18 cellular contexts compared by ENCODE assay signal in the genomic region with DNA sequence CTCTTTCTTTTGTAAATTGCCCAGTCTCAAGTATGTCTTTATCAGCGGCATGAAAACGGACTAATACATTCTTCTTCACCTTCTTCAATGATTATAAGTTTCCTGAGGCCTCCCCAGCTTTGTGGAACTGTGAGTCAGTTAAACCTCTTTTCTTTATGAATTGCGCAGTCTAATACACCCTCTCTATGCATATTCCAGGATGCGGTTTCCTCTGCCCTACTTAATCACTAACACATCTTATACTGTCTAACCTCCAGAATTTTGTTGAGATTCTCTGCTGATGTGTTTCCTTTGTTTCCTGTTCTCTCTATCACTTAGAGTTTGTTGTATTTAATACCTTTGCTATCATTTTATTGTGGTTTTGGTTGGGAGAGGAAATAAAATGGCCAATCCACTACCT.
DNase-seq lines count a peak whose midpoint lies in the region; ATAC-seq and TF ChIP-seq lines count a peak whose summit lies in the region.
"Had no signal": no experiment of that assay in that cellular context is flagged by ENCODE, and none has a peak within 500 bp of the region (broad histone marks: within the 10 kb centered on the region; RNA-seq: fewer than 3 reads in every experiment).

No MANE protein-coding gene starts in this region.

- peaks cover 10 to 45% (median 41%) of the 10 kb centered on the region in 5 donors for H3K9me3 Mint-ChIP-seq in CD8-positive, alpha-beta memory T cell
- H3K9me3 Mint-ChIP-seq in activated T-helper 1 cell treated with anti-CD3 and anti-CD28 coated beads, Interleukin-12 subunit alpha, Interleukin-12 subunit beta, Interleukin-2, Interleukin-4 antibody, amounts not matched to agents 30 ng/mL and 10 ng/mL and 1 ng/mL, durations not matched to agents 14 hours and 24 hours and 36 hours: peaks cover 24% of the 10 kb centered on the region
- H3K9me3 Mint-ChIP-seq in endothelial cell (ENCODE audit: unreplicated experiment): peaks cover 19% of the 10 kb centered on the region

- POLR2A ChIA-PET in CD8-positive, alpha-beta memory T cell (lab: Charles Lee): no interaction called here

- CTCF ChIA-PET in CD8-positive, alpha-beta memory T cell (lab: Charles Lee): no interaction called here

- no peak for ATAC-seq in HG03025 (IDR thresholded peaks at IDR 0.05; ENCODE audit: low FRiP score, unreplicated experiment)
- ATAC-seq: A549 had no signal

- H3K4me1 ChIP-seq in CD8-positive, alpha-beta memory T cell (ENCODE audit: insufficient read depth, low read length): no peaks in the 10 kb centered on the region
- H3K4me1 ChIP-seq: A549, Caco-2 had no signal

- H3K4me1 Mint-ChIP-seq in CD8-positive, alpha-beta memory T cell: peaks cover 0 to 20% (median 11%) of the 10 kb centered on the region in 3 donors
- H3K4me1 Mint-ChIP-seq in activated T-helper 1 cell treated with anti-CD3 and anti-CD28 coated beads, Interleukin-12 subunit alpha, Interleukin-12 subunit beta, Interleukin-2, Interleukin-4 antibody, amounts not matched to agents 30 ng/mL and 10 ng/mL and 1 ng/mL, durations not matched to agents 14 hours and 24 hours and 36 hours (ENCODE audit: low read depth): no peaks in the 10 kb centered on the region
- H3K4me1 Mint-ChIP-seq in endothelial cell (ENCODE audit: unreplicated experiment): peaks cover 3% of the 10 kb centered on the region
- H3K4me1 Mint-ChIP-seq: CD4-positive, alpha-beta memory T cell had no signal

- H3K4me3 Mint-ChIP-seq in CD8-positive, alpha-beta memory T cell: peak overlapping the region in 2 of 7 donors; percentile 33 to 67
- no peak overlapping the region for H3K4me3 Mint-ChIP-seq in activated T-helper 1 cell treated with anti-CD3 and anti-CD28 coated beads, Interleukin-12 subunit alpha, Interleukin-12 subunit beta, Interleukin-2, Interleukin-4 antibody, amounts not matched to agents 30 ng/mL and 10 ng/mL and 1 ng/mL, durations not matched to agents 14 hours and 24 hours and 36 hours
- peak overlapping the region; percentile 1 for H3K4me3 Mint-ChIP-seq in endothelial cell (ENCODE audit: unreplicated experiment)

- H3K4me3 ChIP-seq in CD8-positive, alpha-beta memory T cell (ENCODE audit: low read length): no peak overlapping the region
- H3K4me3 ChIP-seq: A549, GM23248 had no signal

- no peak overlapping the region for H3K27ac ChIP-seq in CD8-positive, alpha-beta memory T cell (ENCODE audit: low read depth, low read length)
- H3K27ac ChIP-seq: A549, GM23248 had no signal

- H3K9me3 ChIP-seq in CD8-positive, alpha-beta memory T cell (ENCODE audit: low read length): peaks cover 23% of the 10 kb centered on the region

- H3K36me3 Mint-ChIP-seq in CD8-positive, alpha-beta memory T cell: peaks cover 30 to 60% (median 36%) of the 10 kb centered on the region in 3 donors
- peaks cover 9% of the 10 kb centered on the region for H3K36me3 Mint-ChIP-seq in activated T-helper 1 cell treated with anti-CD3 and anti-CD28 coated beads, Interleukin-12 subunit alpha, Interleukin-12 subunit beta, Interleukin-2, Interleukin-4 antibody, amounts not matched to agents 30 ng/mL and 10 ng/mL and 1 ng/mL, durations not matched to agents 14 hours and 24 hours and 36 hours (ENCODE audit: low read depth)
- H3K36me3 Mint-ChIP-seq in endothelial cell (ENCODE audit: low read depth, unreplicated experiment): peaks cover 28% of the 10 kb centered on the region

- no peaks in the 10 kb centered on the region for H3K36me3 ChIP-seq in CD8-positive, alpha-beta memory T cell (ENCODE audit: insufficient read depth, low read length)

- H3K27me3 ChIP-seq in CD8-positive, alpha-beta memory T cell (ENCODE audit: insufficient read depth, low read length, poor library complexity, severe bottlenecking): no peaks in the 10 kb centered on the region

- intact Hi-C loops in activated T-helper 1 cell treated with anti-CD3 and anti-CD28 coated beads, Interleukin-12 subunit alpha, Interleukin-12 subunit beta, Interleukin-2, Interleukin-4 antibody, amounts not matched to agents 30 ng/mL and 10 ng/mL and 1 ng/mL, durations not matched to agents 14 hours and 24 hours and 36 hours (cut with micrococcal nuclease): no loop called here

- peak in 1 of 5 donors; percentile 22 for DNase-seq in CD8-positive, alpha-beta memory T cell
- DNase-seq in activated T-helper 1 cell treated with anti-CD3 and anti-CD28 coated beads, Interleukin-12 subunit alpha, Interleukin-12 subunit beta, Interleukin-2, Interleukin-4 antibody, amounts not matched to agents 30 ng/mL and 10 ng/mL and 1 ng/mL, durations not matched to agents 14 hours and 24 hours and 36 hours (ENCODE audit: low spot score): no peak
- DNase-seq in endothelial cell (ENCODE audit: low spot score): no peak
- no peak for DNase-seq in NCI-H510A (lab: John Stamatoyannopoulos, UW)
- no peak for DNase-seq in NCI-H2196 (lab: John Stamatoyannopoulos, UW; ENCODE audit: unreplicated experiment)
- DNase-seq: 8988T; ACHN; AML-193; C1 segment of cervical spinal cord; Caco-2; CD4-positive, alpha-beta memory T cell; DMS153; DND-41; GM23248; H7; HCEC 1CT had no signal

- no peak for TF ChIP-seq CTCF in endothelial cell (IDR thresholded peaks at IDR 0.05; ENCODE audit: unreplicated experiment)

- no peaks in the 10 kb centered on the region for H3K27me3 Mint-ChIP-seq in CD8-positive, alpha-beta memory T cell
- no peaks in the 10 kb centered on the region for H3K27me3 Mint-ChIP-seq in activated T-helper 1 cell treated with anti-CD3 and anti-CD28 coated beads, Interleukin-12 subunit alpha, Interleukin-12 subunit beta, Interleukin-2, Interleukin-4 antibody, amounts not matched to agents 30 ng/mL and 10 ng/mL and 1 ng/mL, durations not matched to agents 14 hours and 24 hours and 36 hours (ENCODE audit: insufficient read depth)
- peaks cover 3% of the 10 kb centered on the region for H3K27me3 Mint-ChIP-seq in endothelial cell (ENCODE audit: unreplicated experiment)
- H3K27me3 Mint-ChIP-seq: CD4-positive, alpha-beta memory T cell had no signal

- peak overlapping the region in 7 of 8 donors; percentile 8 to 92 (median 56) for H3K27ac Mint-ChIP-seq in CD8-positive, alpha-beta memory T cell
- H3K27ac Mint-ChIP-seq in activated T-helper 1 cell treated with anti-CD3 and anti-CD28 coated beads, Interleukin-12 subunit alpha, Interleukin-12 subunit beta, Interleukin-2, Interleukin-4 antibody, amounts not matched to agents 30 ng/mL and 10 ng/mL and 1 ng/mL, durations not matched to agents 14 hours and 24 hours and 36 hours: peak overlapping the region; percentile 9
- H3K27ac Mint-ChIP-seq in endothelial cell (ENCODE audit: unreplicated experiment): no peak overlapping the region
